8 cellular contexts compared by ENCODE assay signal in the genomic region with DNA sequence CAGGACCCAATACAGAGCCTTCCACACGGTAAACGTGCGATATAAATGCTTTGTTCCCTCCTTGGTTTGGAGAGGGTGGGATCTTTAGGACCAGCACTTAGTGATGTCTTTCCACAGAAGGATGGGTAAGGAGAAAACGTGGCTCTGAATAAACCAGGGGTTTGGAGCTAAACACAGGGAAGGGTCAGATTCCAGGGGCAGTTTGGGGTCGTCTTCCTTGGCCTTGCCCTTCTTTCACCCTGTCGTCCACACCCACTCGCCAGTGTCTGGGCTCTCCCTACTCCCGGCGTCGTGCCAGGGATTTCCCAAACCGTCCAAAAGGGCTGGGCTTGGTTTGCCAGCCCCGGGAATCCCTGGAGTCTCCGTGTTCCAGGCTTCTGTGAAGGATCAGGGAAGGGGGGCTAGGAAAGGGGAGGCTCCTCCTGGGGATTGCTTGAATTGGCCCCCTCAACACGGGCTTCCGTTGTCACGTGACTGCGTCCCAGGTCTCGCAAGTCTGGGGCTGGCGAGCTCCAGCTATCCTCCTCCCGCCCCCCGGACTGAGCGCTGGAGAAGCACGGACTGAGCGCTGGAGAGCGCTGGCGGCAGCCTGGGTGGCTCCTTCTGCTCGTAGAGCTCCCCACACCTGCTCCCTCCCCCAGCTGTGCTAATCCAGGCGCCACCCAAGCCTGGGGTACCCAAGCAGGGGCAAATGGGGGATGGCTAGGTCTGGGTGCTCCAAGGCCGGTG. TPM values are rescaled to one million over a fixed set of nuclear protein-coding genes. Genes with fewer than 3 reads are reported as not detected.
DNase-seq lines count a peak whose midpoint lies in the region; ATAC-seq and TF ChIP-seq lines count a peak whose summit lies in the region.

No MANE protein-coding gene starts in this region.

- H3K4me3 Mint-ChIP-seq in activated T-helper 1 cell treated with anti-CD3 and anti-CD28 coated beads, Interleukin-12 subunit alpha, Interleukin-12 subunit beta, Interleukin-2, Interleukin-4 antibody, amounts not matched to agents 30 ng/mL and 10 ng/mL and 1 ng/mL, durations not matched to agents 14 hours and 24 hours and 36 hours: peak overlapping the region; percentile 43
- peak overlapping the region; percentile 67 for H3K4me3 Mint-ChIP-seq in natural killer cell

- DNase-seq in NCI-H2081 (lab: John Stamatoyannopoulos, UW): peak; percentile 62 to 75
- no peak for DNase-seq in NCI-H2081 treated with DMSO at 0.1 percent for 48 hours (lab: John Stamatoyannopoulos, UW)
- peak; percentile 87 for DNase-seq in H7
- DNase-seq in NCI-H1694 (lab: John Stamatoyannopoulos, UW): peak; percentile 74
- no peak for DNase-seq in activated T-helper 1 cell treated with anti-CD3 and anti-CD28 coated beads, Interleukin-12 subunit alpha, Interleukin-12 subunit beta, Interleukin-2, Interleukin-4 antibody, amounts not matched to agents 30 ng/mL and 10 ng/mL and 1 ng/mL, durations not matched to agents 14 hours and 24 hours and 36 hours (ENCODE audit: low spot score)
- peak; percentile 42 for DNase-seq in foreskin melanocyte
- DNase-seq in natural killer cell: no peak

- no peaks in the 10 kb centered on the region for H3K9me3 Mint-ChIP-seq in activated T-helper 1 cell treated with anti-CD3 and anti-CD28 coated beads, Interleukin-12 subunit alpha, Interleukin-12 subunit beta, Interleukin-2, Interleukin-4 antibody, amounts not matched to agents 30 ng/mL and 10 ng/mL and 1 ng/mL, durations not matched to agents 14 hours and 24 hours and 36 hours
- H3K9me3 Mint-ChIP-seq in natural killer cell: no peaks in the 10 kb centered on the region

- no peaks in the 10 kb centered on the region for H3K36me3 ChIP-seq in H7 (replicated peaks; ENCODE audit: control insufficient read depth, insufficient read depth, low read length)

- ATAC-seq in natural killer cell: peak; percentile 11 to 36 (median 20)
- ATAC-seq in GM19324 (IDR thresholded peaks at IDR 0.05; ENCODE audit: low FRiP score, unreplicated experiment): no peak

- intact Hi-C loops in activated T-helper 1 cell treated with anti-CD3 and anti-CD28 coated beads, Interleukin-12 subunit alpha, Interleukin-12 subunit beta, Interleukin-2, Interleukin-4 antibody, amounts not matched to agents 30 ng/mL and 10 ng/mL and 1 ng/mL, durations not matched to agents 14 hours and 24 hours and 36 hours (cut with micrococcal nuclease): no loop called here
- intact Hi-C loops in natural killer cell (cut with micrococcal nuclease): loop anchor here (2.0 to 5.0 kb wide), 2 partner anchors 60 to 261 kb away; no protein-coding TSS in a partner anchor

- peaks cover 3% of the 10 kb centered on the region for H3K27me3 Mint-ChIP-seq in activated T-helper 1 cell treated with anti-CD3 and anti-CD28 coated beads, Interleukin-12 subunit alpha, Interleukin-12 subunit beta, Interleukin-2, Interleukin-4 antibody, amounts not matched to agents 30 ng/mL and 10 ng/mL and 1 ng/mL, durations not matched to agents 14 hours and 24 hours and 36 hours (ENCODE audit: insufficient read depth)
- no peaks in the 10 kb centered on the region for H3K27me3 Mint-ChIP-seq in natural killer cell (ENCODE audit: low read depth in 2 of 2)

- no peaks in the 10 kb centered on the region; the same call in 1 of the 2 replicates for H3K27me3 ChIP-seq in H7 (ENCODE audit: control insufficient read depth, insufficient read depth, low read length)

- H3K4me1 Mint-ChIP-seq in activated T-helper 1 cell treated with anti-CD3 and anti-CD28 coated beads, Interleukin-12 subunit alpha, Interleukin-12 subunit beta, Interleukin-2, Interleukin-4 antibody, amounts not matched to agents 30 ng/mL and 10 ng/mL and 1 ng/mL, durations not matched to agents 14 hours and 24 hours and 36 hours (ENCODE audit: low read depth): peaks cover 70% of the 10 kb centered on the region
- H3K4me1 Mint-ChIP-seq in natural killer cell: peaks cover 43 to 69% of the 10 kb centered on the region in 2 donors

- peak overlapping the region; percentile 84 for H3K4me3 ChIP-seq in H7 (ENCODE audit: insufficient read depth, low read depth, low read length)

- H3K36me3 Mint-ChIP-seq in activated T-helper 1 cell treated with anti-CD3 and anti-CD28 coated beads, Interleukin-12 subunit alpha, Interleukin-12 subunit beta, Interleukin-2, Interleukin-4 antibody, amounts not matched to agents 30 ng/mL and 10 ng/mL and 1 ng/mL, durations not matched to agents 14 hours and 24 hours and 36 hours (ENCODE audit: low read depth): no peaks in the 10 kb centered on the region
- H3K36me3 Mint-ChIP-seq in natural killer cell: no peaks in the 10 kb centered on the region

- peak overlapping the region; percentile 75 for H3K27ac Mint-ChIP-seq in activated T-helper 1 cell treated with anti-CD3 and anti-CD28 coated beads, Interleukin-12 subunit alpha, Interleukin-12 subunit beta, Interleukin-2, Interleukin-4 antibody, amounts not matched to agents 30 ng/mL and 10 ng/mL and 1 ng/mL, durations not matched to agents 14 hours and 24 hours and 36 hours
- peak overlapping the region; percentile 43 to 72 for H3K27ac Mint-ChIP-seq in natural killer cell

- no peak for TF ChIP-seq CTCF in natural killer cell (IDR thresholded peaks at IDR 0.05)

RNA-seq across cellular contexts. Expression of a gene that starts 9.5 kb away (rescaled TPM):
- total RNA-seq in H7 (2014; rRNA removed; shearing (Covaris generic)): 0.94 and 3.0 TPM in 2 replicates
- total RNA-seq in activated T-helper 1 cell treated with anti-CD3 and anti-CD28 coated beads, Interleukin-12 subunit alpha, Interleukin-12 subunit beta, Interleukin-2, Interleukin-4 antibody, amounts not matched to agents 30 ng/mL and 10 ng/mL and 1 ng/mL, durations not matched to agents 14 hours and 24 hours and 36 hours: 0.24 and 0.41 TPM in 2 replicates
- total RNA-seq in natural killer cell: 1 to 10 TPM in 1 of 3 donors, under 1 TPM in 2; 0.59 to 1.5 (median 0.64) TPM

RNA-seq across cellular contexts. Expression of a gene that starts 38.7 kb away (rescaled TPM):
- total RNA-seq in H7 (2014; rRNA removed; shearing (Covaris generic)): 13.2 and 15.0 TPM in 2 replicates
- 60.9 and 62.4 TPM in 2 replicates for total RNA-seq in activated T-helper 1 cell treated with anti-CD3 and anti-CD28 coated beads, Interleukin-12 subunit alpha, Interleukin-12 subunit beta, Interleukin-2, Interleukin-4 antibody, amounts not matched to agents 30 ng/mL and 10 ng/mL and 1 ng/mL, durations not matched to agents 14 hours and 24 hours and 36 hours
- total RNA-seq in natural killer cell: 10 to 100 TPM; 15.5 to 30.2 (median 27.3) TPM

RNA-seq across cellular contexts. Expression of a gene that starts 49.0 kb away (rescaled TPM):
- total RNA-seq in H7 (2014; rRNA removed; shearing (Covaris generic)): 4.2 and 10.8 TPM in 2 replicates
- total RNA-seq in activated T-helper 1 cell treated with anti-CD3 and anti-CD28 coated beads, Interleukin-12 subunit alpha, Interleukin-12 subunit beta, Interleukin-2, Interleukin-4 antibody, amounts not matched to agents 30 ng/mL and 10 ng/mL and 1 ng/mL, durations not matched to agents 14 hours and 24 hours and 36 hours: not detected in 2 replicates
- not detected for total RNA-seq in natural killer cell

RNA-seq across cellular contexts. Expression of a gene that starts 53.4 kb away (rescaled TPM):
- total RNA-seq in H7 (2014; rRNA removed; shearing (Covaris generic)): not detected in 2 replicates
- total RNA-seq in activated T-helper 1 cell treated with anti-CD3 and anti-CD28 coated beads, Interleukin-12 subunit alpha, Interleukin-12 subunit beta, Interleukin-2, Interleukin-4 antibody, amounts not matched to agents 30 ng/mL and 10 ng/mL and 1 ng/mL, durations not matched to agents 14 hours and 24 hours and 36 hours: not detected in 2 replicates
- not detected for total RNA-seq in natural killer cell

Comparison
In these comparisons a context has a peak if more than half of its experiments do, and no peak if none do; other contexts are left out.
1. DNase-seq: peak in NCI-H2081 (2 of 2), H7 (single experiment), NCI-H1694 (single experiment) and foreskin melanocyte (single experiment); none in NCI-H2081 treated with DMSO at 0.1 percent for 48 hours (single experiment), activated T-helper 1 cell treated with anti-CD3 and anti-CD28 coated beads, Interleukin-12 subunit alpha, Interleukin-12 subunit beta, Interleukin-2, Interleukin-4 antibody, amounts not matched to agents 30 ng/mL and 10 ng/mL and 1 ng/mL, durations not matched to agents 14 hours and 24 hours and 36 hours (single experiment) and natural killer cell (single experiment).